12 cellular contexts compared by ENCODE assay signal in genomic region chr4:72418458-72418857, GRCh38.
DNase-seq lines count a peak whose midpoint lies in the region; ATAC-seq and TF ChIP-seq lines count a peak whose summit lies in the region.
"Had no signal": no experiment of that assay in that cellular context is flagged by ENCODE, and none has a peak within 500 bp of the region (broad histone marks: within the 10 kb centered on the region; RNA-seq: fewer than 3 reads in every experiment).

No MANE protein-coding gene starts in this region.

- H3K23ac ChIP-seq in H9 (ENCODE audit: insufficient read length, low read depth, low read length): no peak overlapping the region

- H3K9me3 ChIP-seq in H9 (ENCODE audit: control insufficient read depth, low read depth, low read length): no peaks in the 10 kb centered on the region
- H3K9me3 ChIP-seq: gastrocnemius medialis, tibial nerve had no signal

- no peak overlapping the region for H3K14ac ChIP-seq in H9 (ENCODE audit: insufficient read depth, low read length)

- H2BK12ac ChIP-seq in H9 (ENCODE audit: insufficient read length, low read depth, low read length): no peak overlapping the region

- H3K79me2 ChIP-seq in H9 (ENCODE audit: insufficient read depth, low read length): no peaks in the 10 kb centered on the region

- DNase-seq in COLO829 (ENCODE audit: low spot score): peak; percentile 85
- peak; percentile 92 for DNase-seq in NCI-H1694 (lab: John Stamatoyannopoulos, UW)
- peak; percentile 6 for DNase-seq in amniotic stem cell (lab: John Stamatoyannopoulos, UW)
- peak; percentile 29 for DNase-seq in inferior parietal cortex (ENCODE audit: extremely low spot score)
- DNase-seq in activated CD4-positive, alpha-beta T cell treated with anti-CD3 and anti-CD28 coated beads, Interleukin-2, amount 10 ng/mL, durations not matched to agents 7 days and 5 days: no peak
- DNase-seq in H9: no peak
- DNase-seq: activated CD8-positive, alpha-beta memory T cell treated with anti-CD3 and anti-CD28 coated beads, Interleukin-2, amount 50 U/mL, for 4 hours; DMS79 had no signal

- POLR2A ChIA-PET in activated CD4-positive, alpha-beta T cell treated with anti-CD3 and anti-CD28 coated beads, Interleukin-2, amount 10 ng/mL, durations not matched to agents 7 days and 5 days (lab: Charles Lee): no interaction called here

- H2BK15ac ChIP-seq in H9 (ENCODE audit: low read depth, low read length): no peak overlapping the region

- no peak overlapping the region for H2BK5ac ChIP-seq in H9 (ENCODE audit: insufficient read length, low read length)

- H2AFZ ChIP-seq in H9 (ENCODE audit: low read length): no peak overlapping the region

- ATAC-seq in HG03039 (IDR thresholded peaks at IDR 0.05; ENCODE audit: unreplicated experiment) (no peak), GM21423 (IDR thresholded peaks at IDR 0.05; ENCODE audit: unreplicated experiment) (no peak)
- ATAC-seq: gastrocnemius medialis had no signal

- H3K27me3 Mint-ChIP-seq in activated CD4-positive, alpha-beta T cell treated with anti-CD3 and anti-CD28 coated beads, Interleukin-2, amount 10 ng/mL, durations not matched to agents 7 days and 5 days: no peaks in the 10 kb centered on the region
- no peaks in the 10 kb centered on the region for H3K27me3 Mint-ChIP-seq in H9 (ENCODE audit: low read depth)

- no peaks in the 10 kb centered on the region for H3K36me3 Mint-ChIP-seq in activated CD4-positive, alpha-beta T cell treated with anti-CD3 and anti-CD28 coated beads, Interleukin-2, amount 10 ng/mL, durations not matched to agents 7 days and 5 days (ENCODE audit: low read depth)
- H3K36me3 Mint-ChIP-seq in H9 (ENCODE audit: insufficient read depth in 1 of 3, low read depth in 3 of 3): no peaks in the 10 kb centered on the region

- H3K9me3 Mint-ChIP-seq in activated CD4-positive, alpha-beta T cell treated with anti-CD3 and anti-CD28 coated beads, Interleukin-2, amount 10 ng/mL, durations not matched to agents 7 days and 5 days: no peaks in the 10 kb centered on the region
- no peaks in the 10 kb centered on the region for H3K9me3 Mint-ChIP-seq in H9

- no peak overlapping the region for H3K4ac ChIP-seq in H9 (ENCODE audit: low read depth, low read length)

- WGBS in H9 (ENCODE audit: extremely low coverage, insufficient read length, low lambda C conversion rate): no CpG with 5 or more reads among the region's 2 CpGs

- H2AK5ac ChIP-seq in H9 (ENCODE audit: insufficient read length, low read length): no peak overlapping the region

- no peak overlapping the region for H3K4me2 ChIP-seq in H9 (ENCODE audit: insufficient read depth, insufficient read length, low read length)

- H3K27ac ChIP-seq in H9 (ENCODE audit: insufficient read length, low read depth, low read length): no peak overlapping the region
- H3K27ac ChIP-seq: gastrocnemius medialis, tibial nerve had no signal

- H3K4me1 ChIP-seq in H9 (ENCODE audit: insufficient read depth, low read length): no peaks in the 10 kb centered on the region
- H3K4me1 ChIP-seq: gastrocnemius medialis, tibial nerve had no signal

- H4K91ac ChIP-seq in H9 (ENCODE audit: insufficient read length, low read depth, low read length): no peak overlapping the region

- TF ChIP-seq CTCF in H9 (conservative IDR thresholded peaks at IDR 0.05): no peak

- H3K27me3 ChIP-seq in H9 (ENCODE audit: insufficient read depth, low read length): no peaks in the 10 kb centered on the region
- H3K27me3 ChIP-seq: gastrocnemius medialis, tibial nerve had no signal

- no peaks in the 10 kb centered on the region for H3K23me2 ChIP-seq in H9 (ENCODE audit: insufficient read length, low read depth, low read length, poor library complexity, severe bottlenecking)

- no peaks in the 10 kb centered on the region for H3K79me1 ChIP-seq in H9 (ENCODE audit: insufficient read depth, low read depth, low read length, poor library complexity, severe bottlenecking)

- H3K18ac ChIP-seq in H9 (ENCODE audit: insufficient read length, low read depth, low read length): no peak overlapping the region

- no peaks in the 10 kb centered on the region for H3K4me1 Mint-ChIP-seq in activated CD4-positive, alpha-beta T cell treated with anti-CD3 and anti-CD28 coated beads, Interleukin-2, amount 10 ng/mL, durations not matched to agents 7 days and 5 days
- H3K4me1 Mint-ChIP-seq in H9: no peaks in the 10 kb centered on the region

- no peak overlapping the region for H4K5ac ChIP-seq in H9 (ENCODE audit: insufficient read length, low read depth, low read length)

- CTCF ChIA-PET in activated CD4-positive, alpha-beta T cell treated with anti-CD3 and anti-CD28 coated beads, Interleukin-2, amount 10 ng/mL, durations not matched to agents 7 days and 5 days (lab: Charles Lee): no interaction called here

- H3K9ac ChIP-seq in H9 (ENCODE audit: extremely low read depth, insufficient read length, low read length): no peak overlapping the region

- no peak overlapping the region for H3K27ac Mint-ChIP-seq in activated CD4-positive, alpha-beta T cell treated with anti-CD3 and anti-CD28 coated beads, Interleukin-2, amount 10 ng/mL, durations not matched to agents 7 days and 5 days
- no peak overlapping the region for H3K27ac Mint-ChIP-seq in H9

- no peak overlapping the region for H2BK120ac ChIP-seq in H9 (ENCODE audit: low read depth, low read length, poor library complexity, severe bottlenecking)

- no peak overlapping the region for H3K56ac ChIP-seq in H9 (ENCODE audit: insufficient read length, low read depth, low read length)

- H4K20me1 ChIP-seq in H9 (ENCODE audit: control insufficient read depth, insufficient read depth, insufficient read length): no peaks in the 10 kb centered on the region

- H3T11ph ChIP-seq in H9 (ENCODE audit: low read length): no peak overlapping the region

- no peak overlapping the region for H4K8ac ChIP-seq in H9 (replicated peaks; ENCODE audit: insufficient read length, low read depth, low read length)

- no peak overlapping the region for H2BK20ac ChIP-seq in H9 (ENCODE audit: low read depth, low read length, poor library complexity, severe bottlenecking)

- H3K4me3 Mint-ChIP-seq in activated CD4-positive, alpha-beta T cell treated with anti-CD3 and anti-CD28 coated beads, Interleukin-2, amount 10 ng/mL, durations not matched to agents 7 days and 5 days: no peak overlapping the region
- no peak overlapping the region for H3K4me3 Mint-ChIP-seq in H9

Comparison
In these comparisons a context has a peak if more than half of its experiments do, and no peak if none do; other contexts are left out.
1. DNase-seq: peak in COLO829 (single experiment), NCI-H1694 (single experiment), amniotic stem cell (single experiment) and inferior parietal cortex (single experiment); none in activated CD4-positive, alpha-beta T cell treated with anti-CD3 and anti-CD28 coated beads, Interleukin-2, amount 10 ng/mL, durations not matched to agents 7 days and 5 days (single experiment) and H9 (single experiment).